1 cellular context compared by ENCODE assay signal in the genomic region with DNA sequence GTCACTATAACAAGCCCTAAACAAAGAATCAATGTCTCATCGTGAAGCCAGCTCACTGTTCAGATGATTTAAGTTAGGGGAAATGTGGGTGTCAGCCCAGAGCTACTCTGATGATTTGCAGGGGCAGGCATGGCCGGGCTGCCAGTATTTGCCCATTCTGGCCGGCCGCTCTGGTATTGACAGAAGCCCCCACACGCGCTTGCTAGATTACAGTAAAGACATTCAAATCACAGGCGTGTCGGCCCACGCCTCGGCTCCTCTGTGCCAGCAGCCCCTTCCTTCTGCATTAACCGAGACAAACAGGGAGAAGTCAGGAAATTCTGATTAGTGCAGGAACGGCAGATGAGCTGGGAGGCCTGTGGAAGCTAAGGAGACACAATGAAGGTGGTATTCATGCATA.
TF ChIP-seq lines count a peak whose summit lies in the region.

No MANE protein-coding gene starts in this region.

TF ChIP-seq in IMR-90, 13 proteins besides CTCF, POLR2A, EP300 and RAD21 (continued from another document):
- no peak for TF ChIP-seq MXI1 (IDR thresholded peaks at IDR 0.05; ENCODE audit: borderline replicate concordance, low read depth, low read length)
- TF ChIP-seq BHLHE40 (IDR thresholded peaks at IDR 0.05; ENCODE audit: low read depth, low read length): no peak
- TF ChIP-seq SMC3 (IDR thresholded peaks at IDR 0.05; ENCODE audit: low read depth, low read length): no peak
- no peak for TF ChIP-seq RCOR1 (IDR thresholded peaks at IDR 0.05; ENCODE audit: insufficient replicate concordance, low read length)
- TF ChIP-seq RFX5 (IDR thresholded peaks at IDR 0.05; ENCODE audit: low read depth, low read length): no peak
- no peak for TF ChIP-seq MAZ (IDR thresholded peaks at IDR 0.05; ENCODE audit: borderline replicate concordance, low read depth, low read length)
- no peak for TF ChIP-seq USF2 (IDR thresholded peaks at IDR 0.05; ENCODE audit: low read depth, low read length)
- no peak for TF ChIP-seq CHD1 (IDR thresholded peaks at IDR 0.05; ENCODE audit: low read depth, low read length)
- TF ChIP-seq FOS (IDR thresholded peaks at IDR 0.05; ENCODE audit: low read depth, low read length): no peak
- no peak for TF ChIP-seq CEBPB (IDR thresholded peaks at IDR 0.05; ENCODE audit: low read depth, low read length)
